9 cellular contexts compared by ENCODE assay signal in the genomic region with DNA sequence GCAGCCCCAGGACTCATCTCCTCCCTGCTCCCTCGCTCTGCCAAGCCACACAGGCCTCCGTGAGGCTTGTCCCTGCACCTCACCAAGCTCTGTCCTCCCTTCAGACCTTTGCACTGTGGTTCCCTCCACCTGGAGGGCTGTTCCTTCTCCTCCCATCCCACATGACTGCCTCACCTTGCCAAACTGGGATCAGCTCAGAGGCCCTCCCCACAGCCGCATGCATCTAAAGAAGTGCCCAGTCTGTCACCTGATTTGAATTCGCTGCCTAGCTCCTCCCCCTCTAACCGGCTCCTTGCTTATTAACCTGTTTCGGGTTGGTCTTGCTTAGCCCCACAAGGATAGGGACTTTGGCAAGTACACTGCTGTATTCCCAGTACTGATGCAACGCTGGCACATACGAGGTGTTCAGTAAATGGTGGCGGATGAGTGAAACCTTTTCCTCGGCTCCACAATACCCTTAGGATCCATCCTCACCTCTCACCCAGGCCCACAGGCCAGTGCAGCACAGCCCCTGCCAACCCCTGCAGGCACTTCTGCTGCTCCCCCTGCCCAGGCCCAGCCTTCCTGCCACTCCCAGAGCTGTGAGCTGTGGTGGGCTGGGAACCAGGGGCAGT. TPM values are rescaled to one million over a fixed set of nuclear protein-coding genes. Genes with fewer than 3 reads are reported as not detected.
DNase-seq lines count a peak whose midpoint lies in the region; ATAC-seq, FAIRE-seq and TF ChIP-seq lines count a peak whose summit lies in the region.
"Had no signal": no experiment of that assay in that cellular context is flagged by ENCODE, and none has a peak within 500 bp of the region (broad histone marks: within the 10 kb centered on the region; RNA-seq: fewer than 3 reads in every experiment).

No MANE protein-coding gene starts in this region.

- H3K27ac Mint-ChIP-seq in activated naive CD8-positive, alpha-beta T cell treated with anti-CD3 and anti-CD28 coated beads for 36 hours, result peak overlapping the region; percentile 60

- peaks cover 61% of the 10 kb centered on the region for H3K4me1 Mint-ChIP-seq in activated naive CD8-positive, alpha-beta T cell treated with anti-CD3 and anti-CD28 coated beads for 36 hours

- ATAC-seq in HG03354 (IDR thresholded peaks at IDR 0.05; ENCODE audit: poor library complexity, severe bottlenecking, unreplicated experiment) (no peak), omental fat pad (ENCODE audit: low FRiP score) (no peak)

- H2AFZ ChIP-seq in keratinocyte (ENCODE audit: control insufficient read depth, low read length), result peak overlapping the region; percentile 36

- H3K4me2 ChIP-seq in keratinocyte (ENCODE audit: control insufficient read depth, extremely low read depth, insufficient read depth, low read depth, low read length), result peak overlapping the region; percentile 71

- peaks cover 7% of the 10 kb centered on the region for H4K20me1 ChIP-seq in keratinocyte (ENCODE audit: control insufficient read depth, extremely low read depth, insufficient read depth, low read length)

- peak; percentile 89 for DNase-seq in HT-29 (ENCODE audit: low spot score)
- DNase-seq in activated naive CD8-positive, alpha-beta T cell treated with anti-CD3 and anti-CD28 coated beads for 36 hours, result no peak
- no peak for DNase-seq in keratinocyte (ENCODE audit: low read depth, low spot score)
- DNase-seq in small intestine, result peak; percentile 98
- DNase-seq in glomerular visceral epithelial cell (ENCODE audit: extremely low spot score), result no peak
- no peak for DNase-seq in NCI-H2227 treated with DMSO at 0.1 percent for 48 hours (lab: John Stamatoyannopoulos, UW)
- no peak for DNase-seq in omental fat pad (ENCODE audit: low spot score)
- DNase-seq: GOT3 had no signal

- peak overlapping the region; percentile 16 for H3K4me3 Mint-ChIP-seq in activated naive CD8-positive, alpha-beta T cell treated with anti-CD3 and anti-CD28 coated beads for 36 hours

- peaks cover 3 to 9% of the 10 kb centered on the region in 2 experiments for H3K36me3 ChIP-seq in keratinocyte (ENCODE audit: control insufficient read depth in 2 of 2, extremely low read depth in 1 of 2, insufficient read depth in 2 of 2, low read length in 2 of 2)
- no peaks in the 10 kb centered on the region for H3K36me3 ChIP-seq in small intestine (ENCODE audit: control insufficient read depth in 2 of 2, insufficient read depth in 2 of 2, low read length in 2 of 2)

- H3K9me3 ChIP-seq in keratinocyte (ENCODE audit: control insufficient read depth, low read depth, low read length) (no peaks in the 10 kb centered on the region), small intestine (ENCODE audit: control insufficient read depth, low read depth) (no peaks in the 10 kb centered on the region)

- no peaks in the 10 kb centered on the region for H3K27me3 ChIP-seq in keratinocyte (ENCODE audit: control insufficient read depth, extremely low read depth, insufficient read depth, low read length)
- no peaks in the 10 kb centered on the region for H3K27me3 ChIP-seq in small intestine (ENCODE audit: control insufficient read depth in 2 of 2, insufficient read depth in 2 of 2, low read length in 2 of 2)

- dilution Hi-C loops in keratinocyte (cut with MboI; ENCODE audit: extremely low pct_ligation_motif_present, low sequenced_read_pairs), result no loop called here

- H3K9ac ChIP-seq in keratinocyte (ENCODE audit: control insufficient read depth, extremely low read depth, insufficient read depth, low read length), result peak overlapping the region; percentile 44

- no peaks in the 10 kb centered on the region for H3K9me1 ChIP-seq in keratinocyte (ENCODE audit: control insufficient read depth, extremely low read depth, insufficient read depth, low read length)

- no peaks in the 10 kb centered on the region for H3K9me3 Mint-ChIP-seq in activated naive CD8-positive, alpha-beta T cell treated with anti-CD3 and anti-CD28 coated beads for 36 hours

- H3K4me1 ChIP-seq in keratinocyte (ENCODE audit: control insufficient read depth, extremely low read depth, insufficient read depth, low read length) (peaks cover 25% of the 10 kb centered on the region), small intestine (ENCODE audit: control insufficient read depth in 2 of 2, insufficient read depth in 1 of 2, low read depth in 1 of 2, low read length in 1 of 2) (peaks cover 3 to 20% of the 10 kb centered on the region in 2 donors)

- peak overlapping the region in 2 of 3 experiments; percentile 34 to 38 for H3K4me3 ChIP-seq in keratinocyte (ENCODE audit: control insufficient read depth in 2 of 3, extremely low read depth in 1 of 3, insufficient read depth in 2 of 3, low read depth in 1 of 3, low read length in 3 of 3)
- H3K4me3 ChIP-seq in small intestine (ENCODE audit: low read depth in 1 of 2, low read length in 2 of 2), result peak overlapping the region in 1 of 2 donors; percentile 28

- peaks cover 91% of the 10 kb centered on the region for H3K79me2 ChIP-seq in keratinocyte (ENCODE audit: control insufficient read depth, insufficient read depth, low read length)

- H3K27me3 Mint-ChIP-seq in activated naive CD8-positive, alpha-beta T cell treated with anti-CD3 and anti-CD28 coated beads for 36 hours, result no peaks in the 10 kb centered on the region

- H3K36me3 Mint-ChIP-seq in activated naive CD8-positive, alpha-beta T cell treated with anti-CD3 and anti-CD28 coated beads for 36 hours, result peaks cover 6% of the 10 kb centered on the region

- WGBS in small intestine, 3 donors, result 9 to 57% (median 31%) methylated on average over 10 of the region's 10 CpGs

- TF ChIP-seq CTCF in keratinocyte (optimal IDR thresholded peaks at IDR 0.05 in 1 of 3, IDR thresholded peaks at IDR 0.05 in 1 of 3, conservative IDR thresholded peaks at IDR 0.05 in 1 of 3; ENCODE audit: extremely low read depth in 1 of 3, insufficient read depth in 2 of 3, low read length in 3 of 3), result no peak
- TF ChIP-seq CTCF in omental fat pad (IDR thresholded peaks at IDR 0.05), result no peak

- FAIRE-seq in keratinocyte (lab: Jason Lieb, UNC) (peak; percentile 83), small intestine (lab: Jason Lieb, UNC) (no peak)

- H3K27ac ChIP-seq in keratinocyte (ENCODE audit: control insufficient read depth, insufficient read depth, low read length) (peak overlapping the region; percentile 52), small intestine (ENCODE audit: low read depth in 1 of 2, low read length in 1 of 2) (peak overlapping the region; percentile 72 to 79)

RNA-seq across cellular contexts. Expression of a gene that starts 4.4 kb away (rescaled TPM):
- total RNA-seq in HT-29 (2014; rRNA removed; shearing (Covaris generic)), result 223 and 251 TPM in 2 replicates
- 100 to 1,000 TPM; 139 to 141 TPM for total RNA-seq in activated naive CD8-positive, alpha-beta T cell treated with anti-CD3 and anti-CD28 coated beads for 36 hours
- polyA plus RNA-seq in keratinocyte, result 95.5 to 142 TPM (median 108 TPM) in 3 replicates
- 21.2 TPM for polyA plus RNA-seq in keratinocyte (2011; ENCODE audit: low read depth)
- polyA plus RNA-seq in keratinocyte (2011; cell fraction: cytosol; rRNA removed), result 68.9 and 93.3 TPM in 2 replicates
- polyA plus RNA-seq in keratinocyte (2011; cell fraction: nucleus; rRNA removed), result 125 and 153 TPM in 2 replicates
- 43.5 and 101 TPM in 2 replicates for polyA plus RNA-seq in keratinocyte (2012; ENCODE audit: low replicate concordance)
- 157 to 260 TPM (median 168 TPM) in 3 replicates for polyA minus RNA-seq in keratinocyte
- 129 TPM for polyA minus RNA-seq in keratinocyte (2011; cell fraction: cytosol; rRNA and poly(A)+ RNA removed)
- 46.3 and 65.6 TPM in 2 replicates for polyA minus RNA-seq in keratinocyte (2011; cell fraction: nucleus; rRNA and poly(A)+ RNA removed)
- polyA plus RNA-seq in small intestine, result 10 to 100 TPM; 19.2 to 72.2 (median 24.9) TPM
- 100 to 1,000 TPM in 2 of 4 donors, 10 to 100 TPM in 2; 84.7 to 151 (median 99.1) TPM for total RNA-seq in omental fat pad

RNA-seq across cellular contexts. Expression of a gene that starts 54.2 kb away (rescaled TPM):
- total RNA-seq in HT-29 (2014; rRNA removed; shearing (Covaris generic)), result 0.23 and 1.2 TPM in 2 replicates
- not detected for total RNA-seq in activated naive CD8-positive, alpha-beta T cell treated with anti-CD3 and anti-CD28 coated beads for 36 hours
- polyA plus RNA-seq in keratinocyte, result 0.13 to 0.22 TPM (median 0.16 TPM) in 3 replicates
- polyA plus RNA-seq in keratinocyte (2011; ENCODE audit: low read depth), result not detected
- 0.12 TPM in 2 replicates for polyA plus RNA-seq in keratinocyte (2011; cell fraction: cytosol; rRNA removed)
- 0.71 and 0.99 TPM in 2 replicates for polyA plus RNA-seq in keratinocyte (2011; cell fraction: nucleus; rRNA removed)
- polyA plus RNA-seq in keratinocyte (2012; ENCODE audit: low replicate concordance), result 0.28 and 0.32 TPM in 2 replicates
- not detected in 3 replicates for polyA minus RNA-seq in keratinocyte
- polyA minus RNA-seq in keratinocyte (2011; cell fraction: cytosol; rRNA and poly(A)+ RNA removed), result not detected
- 0.42 TPM in 1 of 2 replicates, not detected in the other for polyA minus RNA-seq in keratinocyte (2011; cell fraction: nucleus; rRNA and poly(A)+ RNA removed)
- polyA plus RNA-seq in small intestine, result 1 to 10 TPM in 1 of 3 donors, under 1 TPM in 1, not detected in 1; 0.82 to 1.1 TPM
- total RNA-seq in omental fat pad, result 1 to 10 TPM in 1 of 4 donors, under 1 TPM in 2, not detected in 1; 0.37 to 1.1 (median 0.48) TPM

Comparison
In these comparisons a context has a peak if more than half of its experiments do, and no peak if none do; other contexts are left out.
1. DNase-seq: peak in HT-29 (single experiment) and small intestine (single experiment); none in activated naive CD8-positive, alpha-beta T cell treated with anti-CD3 and anti-CD28 coated beads for 36 hours (single experiment), keratinocyte (single experiment), glomerular visceral epithelial cell (single experiment), NCI-H2227 treated with DMSO at 0.1 percent for 48 hours (single experiment) and omental fat pad (single experiment).